ENCODE assay signal across 8 cellular contexts in genomic region chr3:14425574-14426304, GRCh38. TPM values are rescaled to one million over a fixed set of nuclear protein-coding genes. Genes with fewer than 3 reads are reported as not detected.
A peak's percentile ranks its signal among the peaks of the same experiment; 100 is the strongest.
DNase-seq lines count a peak whose midpoint lies in the region; ATAC-seq, FAIRE-seq and TF ChIP-seq lines count a peak whose summit lies in the region.

No MANE protein-coding gene starts in this region.

- H3K9ac ChIP-seq in HepG2 (ENCODE audit: insufficient read depth, low read depth, low read length) = no peak overlapping the region

- peaks cover 2% of the 10 kb centered on the region for H3K79me2 ChIP-seq in HepG2 (ENCODE audit: insufficient read depth, low read length)

- H3K27ac ChIP-seq in right lobe of liver (no peak overlapping the region), HepG2 (ENCODE audit: extremely low read length, insufficient read depth, low read length) (no peak overlapping the region)

- peaks cover 71% of the 10 kb centered on the region for H3K4me1 Mint-ChIP-seq in T-helper 1 cell treated with Interleukin-12 subunit alpha and Interleukin-12 subunit beta and Interleukin-4 antibody, amounts not matched to agents 30 μg/mL and 1 μg/mL, for 36 hours (ENCODE audit: low read depth)
- peaks cover 55% of the 10 kb centered on the region for H3K4me1 Mint-ChIP-seq in nephron progenitor cell

- H3K27me3 Mint-ChIP-seq in T-helper 1 cell treated with Interleukin-12 subunit alpha and Interleukin-12 subunit beta and Interleukin-4 antibody, amounts not matched to agents 30 μg/mL and 1 μg/mL, for 36 hours (ENCODE audit: low read depth) = no peaks in the 10 kb centered on the region
- H3K27me3 Mint-ChIP-seq in nephron progenitor cell (ENCODE audit: low read depth, poor library complexity) = peaks cover 5% of the 10 kb centered on the region

- no TSS peak for BruUV-seq in HepG2 (replicated peaks; lab: Mats Ljungman, UMichigan)

- peak; percentile 21 to 50 (median 38) for ATAC-seq in right lobe of liver
- ATAC-seq in HepG2 = no peak
- ATAC-seq in HG03039 (IDR thresholded peaks at IDR 0.05; ENCODE audit: unreplicated experiment) = peak; percentile 43
- no peak for ATAC-seq in HG03439 (IDR thresholded peaks at IDR 0.05; ENCODE audit: unreplicated experiment)

- H3K4me3 ChIP-seq in right lobe of liver = no peak overlapping the region
- H3K4me3 ChIP-seq in HepG2 (replicated peaks in 1 of 3; ENCODE audit: insufficient read depth in 1 of 3, low read depth in 2 of 3, low read length in 3 of 3) = no peak overlapping the region
- H3K4me3 ChIP-seq in epithelial cell of esophagus (ENCODE audit: low read length) = no peak overlapping the region

- in situ Hi-C loops in HepG2 (cut with HindIII; ENCODE audit: extremely low pct_ligation_motif_present, low pct_unique_long_range_greater_than_20kb) = no loop called here

- DNase-seq in right lobe of liver (no peak), HepG2 (ENCODE audit: low spot score) (no peak), epithelial cell of esophagus (ENCODE audit: low read depth) (peak; percentile 58), HTR-8/SVneo (ENCODE audit: insufficient read length, low spot score) (no peak), nephron progenitor cell (no peak)

- no peak for FAIRE-seq in HepG2 (lab: Jason Lieb, UNC)
- FAIRE-seq in HTR-8/SVneo (lab: Jason Lieb, UNC) = no peak

- H4K20me1 ChIP-seq in HepG2 (ENCODE audit: insufficient read depth, low read length) = no peaks in the 10 kb centered on the region

- H3K9me3 ChIP-seq in right lobe of liver (no peaks in the 10 kb centered on the region), HepG2 (ENCODE audit: low read length) (no peaks in the 10 kb centered on the region)

- intact Hi-C loops in right lobe of liver (cut with DNase I) (no loop called here), HepG2 (cut with micrococcal nuclease; ENCODE audit: unreplicated experiment) (no loop called here)

- TF ChIP-seq POLR2A in right lobe of liver (IDR thresholded peaks at IDR 0.05) (no peak), HepG2 (IDR thresholded peaks at IDR 0.05; ENCODE audit: insufficient read depth in 1 of 2, low read depth in 2 of 2, low read length in 2 of 2) (no peak)

- H3K4me3 Mint-ChIP-seq in T-helper 1 cell treated with Interleukin-12 subunit alpha and Interleukin-12 subunit beta and Interleukin-4 antibody, amounts not matched to agents 30 μg/mL and 1 μg/mL, for 36 hours = peak overlapping the region; percentile 59
- no peak overlapping the region for H3K4me3 Mint-ChIP-seq in nephron progenitor cell

- WGBS in right lobe of liver (ENCODE audit: insufficient coverage, low coverage, low lambda C conversion rate, missing lambda C conversion rate) = 55% methylated on average over 13 of the region's 16 CpGs
- WGBS in HepG2 (ENCODE audit: low lambda C conversion rate) = 94% methylated on average over 16 of the region's 16 CpGs

- H3K4me1 ChIP-seq in right lobe of liver (no peaks in the 10 kb centered on the region), HepG2 (ENCODE audit: insufficient read depth, low read length) (peaks cover 39% of the 10 kb centered on the region)

- no peak overlapping the region for H3K4me2 ChIP-seq in HepG2 (ENCODE audit: low read depth, low read length)

- no peak overlapping the region for H2AFZ ChIP-seq in HepG2 (ENCODE audit: low read length)

- peak overlapping the region; percentile 82 for H3K27ac Mint-ChIP-seq in T-helper 1 cell treated with Interleukin-12 subunit alpha and Interleukin-12 subunit beta and Interleukin-4 antibody, amounts not matched to agents 30 μg/mL and 1 μg/mL, for 36 hours
- no peak overlapping the region for H3K27ac Mint-ChIP-seq in nephron progenitor cell

- POLR2A ChIA-PET in HepG2 (lab: Yijun Ruan, JAX) = no interaction called here

- H3K36me3 ChIP-seq in right lobe of liver = no peaks in the 10 kb centered on the region
- peaks cover 0 to 9% of the 10 kb centered on the region in 2 experiments; a peak in 1 of 5 replicates for H3K36me3 ChIP-seq in HepG2 (replicated peaks in 1 of 2; ENCODE audit: control insufficient read depth in 1 of 2, insufficient read depth in 2 of 2, low read length in 2 of 2)

- no peak for TF ChIP-seq RAD21 in HepG2 (CRISPR knock-in tag; IDR thresholded peaks at IDR 0.05)

- CTCF ChIA-PET in HepG2 (lab: Yijun Ruan, JAX; ENCODE audit: low intra/inter-chr PET ratio, low total read pairs) = no interaction called here

- H3K27me3 ChIP-seq in right lobe of liver (peaks cover 0 to 12% of the 10 kb centered on the region in 2 donors), HepG2 (ENCODE audit: control insufficient read depth in 1 of 2, insufficient read depth in 2 of 2, low read length in 2 of 2) (no peaks in the 10 kb centered on the region)

- no peaks in the 10 kb centered on the region for H3K9me3 Mint-ChIP-seq in T-helper 1 cell treated with Interleukin-12 subunit alpha and Interleukin-12 subunit beta and Interleukin-4 antibody, amounts not matched to agents 30 μg/mL and 1 μg/mL, for 36 hours
- no peaks in the 10 kb centered on the region for H3K9me3 Mint-ChIP-seq in nephron progenitor cell

- TF ChIP-seq EP300 in HepG2 (IDR thresholded peaks at IDR 0.05; ENCODE audit: low read depth in 2 of 2, low read length in 2 of 2) = no peak
- TF ChIP-seq EP300 in HepG2 (CRISPR knock-in tag; IDR thresholded peaks at IDR 0.05; ENCODE audit: borderline replicate concordance) = no peak

- H3K36me3 Mint-ChIP-seq in T-helper 1 cell treated with Interleukin-12 subunit alpha and Interleukin-12 subunit beta and Interleukin-4 antibody, amounts not matched to agents 30 μg/mL and 1 μg/mL, for 36 hours (ENCODE audit: low read depth) = peaks cover 6% of the 10 kb centered on the region
- H3K36me3 Mint-ChIP-seq in nephron progenitor cell (ENCODE audit: low read depth) = peaks cover 5% of the 10 kb centered on the region

- TF ChIP-seq CTCF in right lobe of liver (IDR thresholded peaks at IDR 0.05) = no peak
- no peak for TF ChIP-seq CTCF in HepG2 (CRISPR knock-in tag; IDR thresholded peaks at IDR 0.05)
- no peak for TF ChIP-seq CTCF in epithelial cell of esophagus (IDR thresholded peaks at IDR 0.05; ENCODE audit: insufficient read depth, low read depth, low read length, missing control alignments)
- no peak for TF ChIP-seq CTCF in nephron progenitor cell (IDR thresholded peaks at IDR 0.05)

TF ChIP-seq in HepG2, 621 proteins besides CTCF, POLR2A, EP300 and RAD21 (continues in another document):
- TF ChIP-seq ZNF576 (CRISPR knock-in tag; IDR thresholded peaks at IDR 0.05) (no peak), ZSCAN25 (CRISPR knock-in tag; IDR thresholded peaks at IDR 0.05) (no peak), ATF6 (CRISPR knock-in tag; conservative IDR thresholded peaks at IDR 0.05) (no peak), ZNF205 (CRISPR knock-in tag; IDR thresholded peaks at IDR 0.05) (no peak), KLF11 (CRISPR knock-in tag; IDR thresholded peaks at IDR 0.05) (no peak), HNF4G (IDR thresholded peaks at IDR 0.05; ENCODE audit: borderline replicate concordance, low read depth, low read length) (no peak), HNF4G (CRISPR knock-in tag; IDR thresholded peaks at IDR 0.05; ENCODE audit: borderline replicate concordance, low read depth) (no peak), GABPA (IDR thresholded peaks at IDR 0.05; ENCODE audit: low read depth, low read length) (no peak), GABPA (CRISPR knock-in tag; IDR thresholded peaks at IDR 0.05; ENCODE audit: low read depth) (no peak), KAT2B (IDR thresholded peaks at IDR 0.05; ENCODE audit: borderline replicate concordance, low read depth, low read length) (no peak), ZSCAN9 (CRISPR knock-in tag; IDR thresholded peaks at IDR 0.05; ENCODE audit: borderline replicate concordance) (no peak)

RNA-seq across cellular contexts. Expression of gene SLC6A6, which starts 23.3 kb away (rescaled TPM):
- total RNA-seq in right lobe of liver (1 to 10 TPM; 1.5 to 8.2 (median 4.1) TPM), HepG2 (2016; rRNA removed; fragmentation: Illumina TruSeq; extraction: Trizol) (10.7 and 20.7 TPM in 2 replicates)
- 8.8 and 11.0 TPM in 2 replicates for total RNA-seq in HepG2 (2016; cell fraction: cytosol; rRNA removed; fragmentation: Illumina TruSeq; extraction: Trizol; ENCODE audit: low read depth)
- 8.8 and 20.3 TPM in 2 replicates for total RNA-seq in HepG2 (2016; cell fraction: insoluble cytoplasmic fraction; rRNA removed; fragmentation: Illumina TruSeq; extraction: Trizol)
- total RNA-seq in HepG2 (2016; cell fraction: membrane; rRNA removed; fragmentation: Illumina TruSeq; extraction: Trizol) = 5.1 and 5.2 TPM in 2 replicates
- 25.9 and 32.4 TPM in 2 replicates for total RNA-seq in HepG2 (2016; cell fraction: nucleus; rRNA removed; fragmentation: Illumina TruSeq; extraction: Trizol)
- polyA plus RNA-seq in HepG2 (2011; rRNA removed) = 14.1 and 15.4 TPM in 2 replicates
- 8.6 and 9.7 TPM in 2 replicates for polyA plus RNA-seq in HepG2 (2011; cell fraction: cytosol; rRNA removed)
- 33.2 and 41.8 TPM in 2 replicates for polyA plus RNA-seq in HepG2 (2011; cell fraction: nucleus; rRNA removed)
- polyA plus RNA-seq in HepG2 (2012) = 10.9 and 13.7 TPM in 2 replicates
- 0.76 and 1.2 TPM in 2 replicates for polyA plus RNA-seq in HepG2 (2016; cell fraction: cytosol; fragmentation: Illumina TruSeq; extraction: Trizol; ENCODE audit: low read depth)
- polyA plus RNA-seq in HepG2 (2016; cell fraction: insoluble cytoplasmic fraction; fragmentation: Illumina TruSeq; extraction: Trizol; ENCODE audit: low read depth) = 5.9 and 6.8 TPM in 2 replicates
- 1.5 and 1.7 TPM in 2 replicates for polyA plus RNA-seq in HepG2 (2016; cell fraction: membrane; fragmentation: Illumina TruSeq; extraction: Trizol; ENCODE audit: low read depth)
- polyA plus RNA-seq in HepG2 (2016; cell fraction: nucleus; fragmentation: Illumina TruSeq; extraction: Trizol; ENCODE audit: insufficient read depth, low read depth) = 35.4 and 36.8 TPM in 2 replicates
- polyA minus RNA-seq in HepG2 (2011; rRNA and poly(A)+ RNA removed; ENCODE audit: low replicate concordance) = 52.1 and 83.7 TPM in 2 replicates
- 14.3 and 18.8 TPM in 2 replicates for polyA minus RNA-seq in HepG2 (2011; cell fraction: cytosol; rRNA and poly(A)+ RNA removed)
- polyA minus RNA-seq in HepG2 (2011; cell fraction: nucleus; rRNA and poly(A)+ RNA removed) = 28.2 and 33.0 TPM in 2 replicates

Comparison
In these comparisons a context has a peak if more than half of its experiments do, and no peak if none do; other contexts are left out.
1. ATAC-seq: peak in right lobe of liver (4 of 4) and HG03039 (single experiment); none in HepG2 (single experiment) and HG03439 (single experiment).